In the genomic region with DNA sequence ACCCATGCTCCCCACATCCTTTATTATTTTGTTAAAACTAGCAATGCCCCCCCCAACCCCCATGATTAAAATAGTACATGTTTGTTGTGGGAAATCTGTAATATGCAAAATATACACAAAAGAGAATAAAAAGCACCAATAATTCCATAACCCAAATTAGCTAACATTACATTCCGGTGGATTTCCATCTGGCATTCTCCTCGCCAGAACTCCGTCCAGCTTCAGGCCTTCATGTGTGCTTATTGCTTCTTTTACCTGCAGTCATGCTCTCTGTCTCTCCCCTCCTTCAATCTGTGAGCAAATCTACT, we compare ENCODE assay signal across 9 cellular contexts. TPM values are rescaled to one million over a fixed set of nuclear protein-coding genes. Genes with fewer than 3 reads are reported as not detected.
DNase-seq lines count a peak whose midpoint lies in the region; ATAC-seq, FAIRE-seq and TF ChIP-seq lines count a peak whose summit lies in the region.
"Had no signal": no experiment of that assay in that cellular context is flagged by ENCODE, and none has a peak within 500 bp of the region (broad histone marks: within the 10 kb centered on the region; RNA-seq: fewer than 3 reads in every experiment).

No MANE protein-coding gene starts in this region.

- no peaks in the 10 kb centered on the region for H3K9me3 ChIP-seq in CD8-positive, alpha-beta memory T cell (ENCODE audit: low read length)
- no peaks in the 10 kb centered on the region for H3K9me3 ChIP-seq in Panc1 (ENCODE audit: control insufficient read depth, insufficient read depth, low read depth, low read length)
- H3K9me3 ChIP-seq in osteoblast (ENCODE audit: low read depth, low read length): no peaks in the 10 kb centered on the region
- no peaks in the 10 kb centered on the region for H3K9me3 ChIP-seq in OCI-LY7 (ENCODE audit: low read length)
- H3K9me3 ChIP-seq: prostate gland had no signal

- H3K4me3 Mint-ChIP-seq in CD8-positive, alpha-beta memory T cell: peak overlapping the region; percentile 16 to 77 (median 70)
- H3K4me3 Mint-ChIP-seq in effector memory CD8-positive, alpha-beta T cell: peak overlapping the region; percentile 60 to 66

- no peaks in the 10 kb centered on the region for H3K9me3 Mint-ChIP-seq in CD8-positive, alpha-beta memory T cell
- no peaks in the 10 kb centered on the region for H3K9me3 Mint-ChIP-seq in effector memory CD8-positive, alpha-beta T cell

- H4K20me1 ChIP-seq in osteoblast (ENCODE audit: insufficient read depth, low read length) (no peaks in the 10 kb centered on the region), OCI-LY7 (ENCODE audit: insufficient read depth, low read length) (no peaks in the 10 kb centered on the region)

- H3K4me1 ChIP-seq in CD8-positive, alpha-beta memory T cell (ENCODE audit: insufficient read depth, low read length): peaks cover 36% of the 10 kb centered on the region
- H3K4me1 ChIP-seq in Panc1 (ENCODE audit: control insufficient read depth, insufficient read depth, low read length): peaks cover 36% of the 10 kb centered on the region
- peaks cover 26% of the 10 kb centered on the region for H3K4me1 ChIP-seq in osteoblast (ENCODE audit: insufficient read depth, low read length)
- peaks cover 8% of the 10 kb centered on the region for H3K4me1 ChIP-seq in OCI-LY7 (ENCODE audit: insufficient read depth, low read length, poor library complexity, severe bottlenecking)

- peaks cover 0 to 3% (median 0%) of the 10 kb centered on the region in 3 donors for H3K36me3 Mint-ChIP-seq in CD8-positive, alpha-beta memory T cell
- H3K36me3 Mint-ChIP-seq in effector memory CD8-positive, alpha-beta T cell (ENCODE audit: insufficient read depth): peaks cover 2% of the 10 kb centered on the region

- no peak for DNase-seq in CD8-positive, alpha-beta memory T cell
- no peak for DNase-seq in Panc1 (ENCODE audit: low read depth, low spot score)
- DNase-seq in effector memory CD8-positive, alpha-beta T cell: no peak
- DNase-seq in osteoblast (ENCODE audit: insufficient read length, low spot score, missing footprints): no peak
- DNase-seq in OCI-LY7 (ENCODE audit: low spot score): no peak
- DNase-seq in H54 (ENCODE audit: insufficient read length, low spot score): no peak
- DNase-seq in hippocampal formation (lab: John Stamatoyannopoulos, UW): no peak

- peak overlapping the region; percentile 24 for H3K4me3 ChIP-seq in CD8-positive, alpha-beta memory T cell (ENCODE audit: low read length)
- no peak overlapping the region for H3K4me3 ChIP-seq in Panc1 (ENCODE audit: low read depth in 2 of 2, low read length in 2 of 2)
- no peak overlapping the region for H3K4me3 ChIP-seq in osteoblast (ENCODE audit: insufficient read depth, low read length)
- H3K4me3 ChIP-seq in OCI-LY7 (ENCODE audit: low read depth, low read length, poor library complexity, severe bottlenecking): no peak overlapping the region
- H3K4me3 ChIP-seq: prostate gland had no signal

- peak overlapping the region; percentile 8 for H3K27ac ChIP-seq in CD8-positive, alpha-beta memory T cell (ENCODE audit: low read depth, low read length)
- H3K27ac ChIP-seq in Panc1 (ENCODE audit: low read length): peak overlapping the region; percentile 85
- H3K27ac ChIP-seq in osteoblast (ENCODE audit: low read depth, low read length): peak overlapping the region; percentile 99
- H3K27ac ChIP-seq in OCI-LY7 (ENCODE audit: low read depth, low read length, poor library complexity, severe bottlenecking): no peak overlapping the region

- no TSS peak for BruUV-seq in Panc1 (replicated peaks; lab: Mats Ljungman, UMichigan)
- no TSS peak for BruUV-seq in OCI-LY7 (replicated peaks; lab: Mats Ljungman, UMichigan)

- intact Hi-C loops in Panc1 (cut with micrococcal nuclease; ENCODE audit: unreplicated experiment): no loop called here
- intact Hi-C loops in OCI-LY7 (cut with micrococcal nuclease; ENCODE audit: unreplicated experiment): no loop called here

- H3K9me2 ChIP-seq in OCI-LY7 (ENCODE audit: insufficient read depth, low read length): no peaks in the 10 kb centered on the region

- H3K36me3 ChIP-seq in CD8-positive, alpha-beta memory T cell (ENCODE audit: insufficient read depth, low read length): no peaks in the 10 kb centered on the region
- H3K36me3 ChIP-seq in Panc1 (ENCODE audit: control insufficient read depth, insufficient read depth, low read length) (no peaks in the 10 kb centered on the region), osteoblast (ENCODE audit: insufficient read depth, low read length) (no peaks in the 10 kb centered on the region), OCI-LY7 (ENCODE audit: insufficient read depth, low read length) (no peaks in the 10 kb centered on the region)
- H3K36me3 ChIP-seq: prostate gland had no signal

- H3K4me2 ChIP-seq in osteoblast (ENCODE audit: insufficient read depth, low read length): peak overlapping the region; percentile 74
- H3K4me2 ChIP-seq in OCI-LY7 (ENCODE audit: low read length): no peak overlapping the region

- no peaks in the 10 kb centered on the region for H3K27me3 ChIP-seq in CD8-positive, alpha-beta memory T cell (ENCODE audit: insufficient read depth, low read length, poor library complexity, severe bottlenecking)
- no peaks in the 10 kb centered on the region for H3K27me3 ChIP-seq in Panc1 (ENCODE audit: control insufficient read depth, insufficient read depth, low read length)
- H3K27me3 ChIP-seq in osteoblast (ENCODE audit: insufficient read depth, low read length): no peaks in the 10 kb centered on the region

- H2AFZ ChIP-seq in osteoblast (ENCODE audit: low read length) (peak overlapping the region; percentile 48), OCI-LY7 (ENCODE audit: low read length) (no peak overlapping the region)

- ATAC-seq in Panc1: peak; percentile 17
- ATAC-seq in effector memory CD8-positive, alpha-beta T cell (replicated peaks): no peak
- ATAC-seq in HG02973 (IDR thresholded peaks at IDR 0.05; ENCODE audit: unreplicated experiment): no peak

- in situ Hi-C loops in Panc1 (cut with HindIII; ENCODE audit: low pct_unique_long_range_greater_than_20kb, low sequenced_read_pairs): no loop called here

- TF ChIP-seq POLR2A in H54 (IDR thresholded peaks at IDR 0.05; ENCODE audit: low read depth, low read length): no peak

- TF ChIP-seq CTCF in Panc1 (IDR thresholded peaks at IDR 0.05) (no peak), osteoblast (IDR thresholded peaks at IDR 0.05; ENCODE audit: extremely low read depth, low read depth, low read length) (no peak), OCI-LY7 (conservative IDR thresholded peaks at IDR 0.05; ENCODE audit: low read length) (no peak)

- FAIRE-seq in H54 (lab: Jason Lieb, UNC): no peak

- POLR2A ChIA-PET in CD8-positive, alpha-beta memory T cell (lab: Charles Lee): interaction anchor here (1.3 to 1.8 kb wide), 2 partner anchors 24 to 48 kb away, joined by 3 to 4 read pairs; no protein-coding TSS in a partner anchor
- POLR2A ChIA-PET in Panc1 (lab: Charles Lee): interaction anchor here (0.6 to 1.4 kb wide), 2 partner anchors 10 to 516 kb away, joined by 4 read pairs; no protein-coding TSS in a partner anchor
- POLR2A ChIA-PET in OCI-LY7 (lab: Charles Lee): interaction anchor here (1.1 kb wide), 1 partner anchor 13 kb away, joined by 5 read pairs; no protein-coding TSS in a partner anchor

- CTCF ChIA-PET in CD8-positive, alpha-beta memory T cell (lab: Charles Lee): interaction anchor here (0.9 to 2.3 kb wide), 5 partner anchors 18 to 59 kb away, joined by 3 to 8 read pairs (median 7); no protein-coding TSS in a partner anchor
- CTCF ChIA-PET in Panc1 (lab: Charles Lee): interaction anchor here (1.3 kb wide), 2 partner anchors 25 to 50 kb away, joined by 3 to 6 read pairs; a partner anchor contains a TSS
- CTCF ChIA-PET in OCI-LY7 (lab: Charles Lee; ENCODE audit: unreplicated experiment): no interaction called here

- H3K79me2 ChIP-seq in osteoblast (ENCODE audit: insufficient read depth, low read length) (no peaks in the 10 kb centered on the region), OCI-LY7 (ENCODE audit: insufficient read depth, low read depth, low read length) (no peaks in the 10 kb centered on the region)

- H3K27ac Mint-ChIP-seq in CD8-positive, alpha-beta memory T cell: peak overlapping the region in 7 of 8 donors; percentile 13 to 92 (median 84)
- H3K27ac Mint-ChIP-seq in effector memory CD8-positive, alpha-beta T cell: peak overlapping the region; percentile 82 to 85

- peaks cover 39 to 62% (median 58%) of the 10 kb centered on the region in 3 donors for H3K4me1 Mint-ChIP-seq in CD8-positive, alpha-beta memory T cell
- peaks cover 20 to 24% of the 10 kb centered on the region in 2 donors for H3K4me1 Mint-ChIP-seq in effector memory CD8-positive, alpha-beta T cell (ENCODE audit: low read depth in 2 of 2)

- no peaks in the 10 kb centered on the region for H3K27me3 Mint-ChIP-seq in CD8-positive, alpha-beta memory T cell
- H3K27me3 Mint-ChIP-seq in effector memory CD8-positive, alpha-beta T cell: no peaks in the 10 kb centered on the region

RNA-seq across cellular contexts. Expression of a gene that starts 25.5 kb away (rescaled TPM):
- 100 to 1,000 TPM; 267 to 294 TPM for total RNA-seq in CD8-positive, alpha-beta memory T cell
- polyA plus RNA-seq in CD8-positive, alpha-beta memory T cell: 0.58 TPM
- total RNA-seq in Panc1 (2021; ENCODE audit: unreplicated experiment) (106 TPM), osteoblast (29.5 and 54.6 TPM in 2 replicates), OCI-LY7 (2022) (1.3 and 1.6 TPM in 2 replicates)
- polyA plus RNA-seq in Panc1 (2012; ENCODE audit: insufficient read length): 166 TPM
- total RNA-seq in OCI-LY7 (2014; rRNA removed; shearing (Covaris generic)): 0.51 and 2.8 TPM in 2 replicates

RNA-seq across cellular contexts. Expression of a gene that starts 27.3 kb away (rescaled TPM):
- 100 to 1,000 TPM; 154 to 155 TPM for total RNA-seq in CD8-positive, alpha-beta memory T cell
- 104 TPM for polyA plus RNA-seq in CD8-positive, alpha-beta memory T cell
- total RNA-seq in Panc1 (2021; ENCODE audit: unreplicated experiment) (176 TPM), osteoblast (101 and 114 TPM in 2 replicates), OCI-LY7 (2022) (108 and 117 TPM in 2 replicates)
- polyA plus RNA-seq in Panc1 (2012; ENCODE audit: insufficient read length): 221 TPM
- total RNA-seq in OCI-LY7 (2014; rRNA removed; shearing (Covaris generic)): 66.7 and 70.7 TPM in 2 replicates

RNA-seq across cellular contexts. Expression of a gene that starts 49.7 kb away (rescaled TPM):
- total RNA-seq in CD8-positive, alpha-beta memory T cell: 1,000 to 10,000 TPM; 1,610 to 1,639 TPM
- 136 TPM for polyA plus RNA-seq in CD8-positive, alpha-beta memory T cell
- total RNA-seq in Panc1 (2021; ENCODE audit: unreplicated experiment): 853 TPM
- 1,083 TPM for polyA plus RNA-seq in Panc1 (2012; ENCODE audit: insufficient read length)
- 509 and 605 TPM in 2 replicates for total RNA-seq in osteoblast
- total RNA-seq in OCI-LY7 (2014; rRNA removed; shearing (Covaris generic)): 1,287 and 1,346 TPM in 2 replicates
- total RNA-seq in OCI-LY7 (2022): 1,244 and 1,350 TPM in 2 replicates

RNA-seq across cellular contexts. Expression of a gene that starts 52.7 kb away (rescaled TPM):
- 10 to 100 TPM; 59.4 to 71.1 TPM for total RNA-seq in CD8-positive, alpha-beta memory T cell
- 6.4 TPM for polyA plus RNA-seq in CD8-positive, alpha-beta memory T cell
- 68.6 TPM for total RNA-seq in Panc1 (2021; ENCODE audit: unreplicated experiment)
- 36.0 TPM for polyA plus RNA-seq in Panc1 (2012; ENCODE audit: insufficient read length)
- total RNA-seq in osteoblast: 5.1 and 5.3 TPM in 2 replicates
- 35.0 and 41.6 TPM in 2 replicates for total RNA-seq in OCI-LY7 (2014; rRNA removed; shearing (Covaris generic))
- total RNA-seq in OCI-LY7 (2022): 107 and 133 TPM in 2 replicates
